ENCODE assay signal across 8 cellular contexts in genomic region chr7:29345590-29345989, GRCh38.
DNase-seq lines count a peak whose midpoint lies in the region; ATAC-seq and TF ChIP-seq lines count a peak whose summit lies in the region.

No MANE protein-coding gene starts in this region.

- H3K4me3 ChIP-seq in brain microvascular endothelial cell (ENCODE audit: low read depth, low read length) (no peak overlapping the region), lower lobe of right lung (no peak overlapping the region)

- ATAC-seq in lower lobe of right lung (peak; percentile 62 to 66), GM18511 (IDR thresholded peaks at IDR 0.05; ENCODE audit: unreplicated experiment) (no peak)

- DNase-seq in NCI-H748 (lab: John Stamatoyannopoulos, UW; ENCODE audit: unreplicated experiment) (peak; percentile 60), NCI-H748 treated with DMSO at 0.1 percent for 48 hours (lab: John Stamatoyannopoulos, UW) (no peak), NCI-H2196 (lab: John Stamatoyannopoulos, UW; ENCODE audit: unreplicated experiment) (peak; percentile 56), brain microvascular endothelial cell (peak; percentile 23), lower lobe of right lung (peak; percentile 51), T1000 (lab: John Stamatoyannopoulos, UW) (no peak), NCI-H2227 treated with DMSO at 0.1 percent for 48 hours (lab: John Stamatoyannopoulos, UW) (no peak)

- H3K27ac ChIP-seq in brain microvascular endothelial cell (no peak overlapping the region), lower lobe of right lung (no peak overlapping the region)

- in situ Hi-C loops in brain microvascular endothelial cell (cut with HindIII; ENCODE audit: low pct_ligation_motif_present, low sequenced_read_pairs), result no loop called here

- H3K4me1 ChIP-seq in lower lobe of right lung, result no peaks in the 10 kb centered on the region

- intact Hi-C loops in lower lobe of right lung (cut with DNase I), result no loop called here

- no peaks in the 10 kb centered on the region for H3K9me3 ChIP-seq in lower lobe of right lung

- H3K36me3 ChIP-seq in brain microvascular endothelial cell (replicated peaks) (no peaks in the 10 kb centered on the region), lower lobe of right lung (no peaks in the 10 kb centered on the region)

- TF ChIP-seq CTCF in brain microvascular endothelial cell (IDR thresholded peaks at IDR 0.05; ENCODE audit: low read depth, low read length, missing control alignments) (peak; percentile 45), lower lobe of right lung (IDR thresholded peaks at IDR 0.05) (peak; percentile 41)

- H3K27me3 ChIP-seq in brain microvascular endothelial cell (replicated peaks) (no peaks in the 10 kb centered on the region), lower lobe of right lung (ENCODE audit: low read depth) (no peaks in the 10 kb centered on the region)

Comparison
In these comparisons a context has a peak if more than half of its experiments do, and no peak if none do; other contexts are left out.
1. DNase-seq: peak in NCI-H748 (single experiment), NCI-H2196 (single experiment), brain microvascular endothelial cell (single experiment) and lower lobe of right lung (single experiment); none in NCI-H748 treated with DMSO at 0.1 percent for 48 hours (single experiment), T1000 (single experiment) and NCI-H2227 treated with DMSO at 0.1 percent for 48 hours (single experiment).